In genomic region chr2:102033750-102034682, GRCh38 we compare ENCODE assay signal across 8 cellular contexts. TPM values are rescaled to one million over a fixed set of nuclear protein-coding genes. Genes with fewer than 3 reads are reported as not detected.
DNase-seq lines count a peak whose midpoint lies in the region; ATAC-seq and TF ChIP-seq lines count a peak whose summit lies in the region.

No MANE protein-coding gene starts in this region.

- intact Hi-C loops in posterior cingulate gyrus (cut with DNase I): no loop called here

- H3K27ac ChIP-seq in SJSA1 (peak overlapping the region; percentile 47), right atrium auricular region (peak overlapping the region; percentile 54 to 69), skeletal muscle tissue (ENCODE audit: low read depth, low read length) (peak overlapping the region; percentile 5)

- no peak overlapping the region for H3K9ac ChIP-seq in skeletal muscle tissue (ENCODE audit: low read depth in 1 of 3, low read length in 3 of 3)

- DNase-seq in DMS53 (lab: John Stamatoyannopoulos, UW) (peak; percentile 84), SJSA1 (ENCODE audit: low read depth in 1 of 2, low spot score in 2 of 2) (no peak), right atrium auricular region (ENCODE audit: low spot score) (no peak), KBM-7 (no peak), posterior cingulate gyrus (no peak), DMS114 treated with DMSO at 0.1 percent for 48 hours (lab: John Stamatoyannopoulos, UW; ENCODE audit: unreplicated experiment) (no peak)

- no peak for TF ChIP-seq CTCF in right atrium auricular region (IDR thresholded peaks at IDR 0.05)

- H3K4me1 ChIP-seq in SJSA1 (replicated peaks) (peaks cover 33% of the 10 kb centered on the region), right atrium auricular region (peaks cover 0 to 52% of the 10 kb centered on the region in 2 donors), skeletal muscle tissue (ENCODE audit: control insufficient read depth in 3 of 3, insufficient read depth in 3 of 3, low read length in 3 of 3) (peaks cover 2 to 11% (median 8%) of the 10 kb centered on the region in 3 donors)

- H3K9me3 ChIP-seq in SJSA1 (replicated peaks) (no peaks in the 10 kb centered on the region), right atrium auricular region (no peaks in the 10 kb centered on the region), skeletal muscle tissue (ENCODE audit: control insufficient read depth in 3 of 3, low read length in 3 of 3) (no peaks in the 10 kb centered on the region)

- H3K27me3 ChIP-seq in SJSA1 (replicated peaks) (no peaks in the 10 kb centered on the region), right atrium auricular region (no peaks in the 10 kb centered on the region), skeletal muscle tissue (ENCODE audit: control insufficient read depth in 3 of 3, insufficient read depth in 3 of 3, low read length in 3 of 3) (no peaks in the 10 kb centered on the region)

- ATAC-seq in HG03469 (IDR thresholded peaks at IDR 0.05; ENCODE audit: unreplicated experiment): no peak

- H3K36me3 ChIP-seq in SJSA1 (no peaks in the 10 kb centered on the region), right atrium auricular region (no peaks in the 10 kb centered on the region), skeletal muscle tissue (ENCODE audit: control insufficient read depth in 3 of 3, insufficient read depth in 3 of 3, low read length in 3 of 3) (no peaks in the 10 kb centered on the region)

- in situ Hi-C loops in KBM-7 (cut with MboI; ENCODE audit: low pct_unique_long_range_greater_than_20kb, low sequenced_read_pairs): no loop called here

- H3K4me3 ChIP-seq in SJSA1 (no peak overlapping the region), right atrium auricular region (no peak overlapping the region), skeletal muscle tissue (ENCODE audit: low read length in 3 of 3) (no peak overlapping the region)

RNA-seq across cellular contexts. Expression of gene IL1R2, which starts 42.3 kb away (rescaled TPM):
- total RNA-seq in SJSA1 (2014; rRNA removed; shearing (Covaris generic)): 0.16 TPM in 1 of 2 replicates, not detected in the other
- 10 to 100 TPM in 1 of 2 donors, 1 to 10 TPM in 1; 2.8 to 16.1 TPM for total RNA-seq in right atrium auricular region
- 0.52 TPM for total RNA-seq in skeletal muscle tissue

Comparison
In these comparisons a context has a peak if more than half of its experiments do, and no peak if none do; other contexts are left out.
1. H3K27ac ChIP-seq: peak in every context shown above with its lines; median percentile 62 in right atrium auricular region; 47 in SJSA1; 5 in skeletal muscle tissue.